Comparison of ENCODE assay signal across 31 cellular contexts in the genomic region with DNA sequence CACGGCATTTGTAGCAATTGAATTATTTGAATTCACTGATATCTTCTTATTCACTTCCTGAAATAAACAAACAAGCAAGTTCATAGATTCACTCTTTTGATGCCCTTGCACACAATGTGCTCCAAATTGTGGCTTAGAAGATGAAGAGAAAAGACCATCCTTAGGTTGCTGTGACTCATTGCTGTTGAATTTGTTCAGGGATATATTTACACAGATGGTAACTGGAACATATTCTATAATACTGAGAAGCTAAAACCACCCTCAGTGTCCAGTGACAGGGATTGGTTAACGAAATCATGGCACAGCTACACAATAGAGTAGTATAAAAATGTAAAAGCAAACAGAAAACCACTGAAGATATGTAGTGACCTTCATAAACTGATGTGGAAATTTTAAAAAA. TPM values are rescaled to one million over a fixed set of nuclear protein-coding genes. Genes with fewer than 3 reads are reported as not detected.
"Had no signal": no experiment of that assay in that cellular context is flagged by ENCODE, and none has a peak within 500 bp of the region (broad histone marks: within the 10 kb centered on the region; RNA-seq: fewer than 3 reads in every experiment).

No MANE protein-coding gene starts in this region.

- H3K27me3 Mint-ChIP-seq: activated naive CD8-positive, alpha-beta T cell treated with anti-CD3 and anti-CD28 coated beads for 36 hours; naive B cell had no signal

- H3K9me3 ChIP-seq: lower lobe of right lung, upper lobe of right lung had no signal

- H3K27me3 ChIP-seq: upper lobe of right lung had no signal

- H3K36me3 ChIP-seq: lower lobe of right lung, upper lobe of right lung had no signal

- H3K4me3 Mint-ChIP-seq: activated naive CD8-positive, alpha-beta T cell treated with anti-CD3 and anti-CD28 coated beads for 36 hours; activated T-cell treated with anti-CD3 and anti-CD28 coated beads, Interleukin-2, amount 50 U/mL, for 4 hours; naive B cell; WTC11 had no signal

- DNase-seq: activated CD4-positive, alpha-beta T cell treated with anti-CD3 and anti-CD28 coated beads, Interleukin-2, amount 50 U/mL, for 48 hours; activated CD8-positive, alpha-beta memory T cell treated with anti-CD3 and anti-CD28 coated beads, Interleukin-2, amount 50 U/mL, for 48 hours; activated naive CD4-positive, alpha-beta T cell treated with Interleukin-2 at 50 U/mL for 16 hours; activated naive CD8-positive, alpha-beta T cell treated with anti-CD3 and anti-CD28 coated beads for 36 hours; activated T-cell treated with anti-CD3 and anti-CD28 coated beads, Interleukin-2, amount 50 U/mL, for 4 hours; amniotic stem cell; effector memory CD4-positive, alpha-beta T cell; glutamatergic neuron; hypothalamus; islet precursor cell; lower lobe of right lung; naive B cell; posterior cingulate gyrus; stimulated activated CD4-positive, alpha-beta T cell treated with anti-CD3 and anti-CD28 coated beads, Interleukin-4, amount 100 ng/mL, for 24 hours; stimulated activated naive CD4-positive, alpha-beta T cell treated with Interleukin-2 at 50 U/mL for 16 hours; T-helper 9 cell; upper lobe of right lung had no signal

- H3K36me3 Mint-ChIP-seq: WTC11 had no signal

- H3K4me1 Mint-ChIP-seq: activated naive CD8-positive, alpha-beta T cell treated with anti-CD3 and anti-CD28 coated beads for 36 hours; naive B cell had no signal

- H3K27ac Mint-ChIP-seq: activated naive CD8-positive, alpha-beta T cell treated with anti-CD3 and anti-CD28 coated beads for 36 hours; naive B cell; WTC11 had no signal

- H3K4me3 ChIP-seq: lower lobe of right lung, upper lobe of right lung had no signal

- H3K27ac ChIP-seq: lower lobe of right lung, upper lobe of right lung had no signal

- H3K4me1 ChIP-seq: lower lobe of right lung, upper lobe of right lung had no signal

RNA-seq across cellular contexts. Expression of a gene that starts 3.1 kb away (rescaled TPM):
- total RNA-seq: activated CD8-positive, alpha-beta memory T cell treated with anti-CD3 and anti-CD28 coated beads for 36 hours; activated naive CD8-positive, alpha-beta T cell treated with anti-CD3 and anti-CD28 coated beads for 36 hours; activated T-cell treated with anti-CD3 and anti-CD28 coated beads, Interleukin-2, amount 50 U/mL, for 4 hours; cardiac septum; chondrocyte; dermis microvascular lymphatic vessel endothelial cell; esophagus mucosa; frontal cortex; left lobe of liver; lower lobe of right lung; mesenteric fat pad; mucosa of gallbladder; omental fat pad; sciatic nerve; T-helper 1 cell treated with Interleukin-12 subunit alpha and Interleukin-12 subunit beta and Interleukin-4 antibody, amounts not matched to agents 30 ng/mL and 1 ng/mL, for 36 hours; upper lobe of right lung; WTC11 had no signal
- polyA plus RNA-seq: neural cell had no signal

RNA-seq across cellular contexts. Expression of a gene that starts 37.6 kb away (rescaled TPM):
- total RNA-seq: activated CD8-positive, alpha-beta memory T cell treated with anti-CD3 and anti-CD28 coated beads for 36 hours; activated naive CD8-positive, alpha-beta T cell treated with anti-CD3 and anti-CD28 coated beads for 36 hours; activated T-cell treated with anti-CD3 and anti-CD28 coated beads, Interleukin-2, amount 50 U/mL, for 4 hours; cardiac septum; chondrocyte; dermis microvascular lymphatic vessel endothelial cell; esophagus mucosa; frontal cortex; left lobe of liver; lower lobe of right lung; mesenteric fat pad; mucosa of gallbladder; omental fat pad; sciatic nerve; T-helper 1 cell treated with Interleukin-12 subunit alpha and Interleukin-12 subunit beta and Interleukin-4 antibody, amounts not matched to agents 30 ng/mL and 1 ng/mL, for 36 hours; upper lobe of right lung had no signal
- polyA plus RNA-seq: neural cell had no signal
